In the genomic region with DNA sequence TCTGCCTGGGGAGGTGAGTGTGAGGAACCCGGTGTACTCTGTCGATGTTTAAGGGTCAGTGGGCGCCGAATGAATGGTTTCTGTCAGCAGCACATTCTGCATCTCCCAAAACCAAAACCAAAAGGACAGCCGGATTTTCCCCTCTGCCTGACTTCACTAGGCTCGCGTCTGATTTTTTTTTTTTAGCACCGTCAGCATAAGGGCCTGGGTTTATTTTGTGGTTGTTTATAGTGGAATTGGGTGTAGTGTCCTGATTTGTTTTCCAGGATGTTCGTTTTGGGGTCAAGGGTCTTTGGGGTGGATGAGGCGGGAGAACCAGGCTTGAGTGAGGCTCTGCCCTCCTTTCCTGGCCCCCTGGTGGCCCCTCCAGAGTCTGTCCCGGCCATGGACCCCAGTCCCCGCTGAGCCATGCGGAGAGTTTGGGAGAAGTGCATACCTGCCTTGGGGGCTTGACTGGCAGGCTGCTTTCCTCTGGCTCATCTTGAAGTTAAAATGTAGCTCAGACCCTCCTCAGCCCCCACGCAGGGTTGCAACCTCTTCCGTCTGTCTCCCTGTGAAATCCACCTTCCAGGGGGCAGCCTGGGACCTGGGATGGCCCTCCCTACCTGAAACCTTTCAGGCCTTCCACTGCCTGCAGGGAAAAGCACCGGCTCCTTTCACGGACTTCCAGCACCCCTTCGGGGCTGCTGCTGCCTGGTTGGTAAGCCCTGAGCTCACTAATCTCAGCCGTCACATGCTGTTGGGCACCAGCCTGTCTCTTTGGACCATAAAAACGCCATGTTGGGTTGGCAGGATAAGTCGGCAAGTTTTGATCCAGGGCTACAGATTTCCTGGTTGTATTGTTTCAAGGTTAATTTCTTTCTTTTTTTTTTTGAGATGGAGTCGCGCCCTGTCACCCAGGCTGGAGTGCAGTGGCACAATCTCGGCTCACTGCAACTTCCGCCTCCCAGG, we compare ENCODE assay signal across 1 cellular context.
TF ChIP-seq lines count a peak whose summit lies in the region.

No MANE protein-coding gene starts in this region.

TF ChIP-seq in H1, 55 proteins besides CTCF, POLR2A, EP300 and RAD21 (continued from another document):
- TF ChIP-seq KDM4A (IDR thresholded peaks at IDR 0.05; ENCODE audit: low read depth, low read length, severe bottlenecking) (no peak), SUZ12 (IDR thresholded peaks at IDR 0.05; ENCODE audit: low read length) (no peak), TAF7 (optimal IDR thresholded peaks at IDR 0.05; ENCODE audit: borderline replicate concordance, low read depth, low read length) (no peak), PHF8 (conservative IDR thresholded peaks at IDR 0.05; ENCODE audit: low read depth, low read length) (no peak), JUND (IDR thresholded peaks at IDR 0.05; ENCODE audit: low read length) (no peak), SP1 (IDR thresholded peaks at IDR 0.05; ENCODE audit: low read depth, low read length) (no peak), YY1 (IDR thresholded peaks at IDR 0.05; ENCODE audit: low read depth, low read length) (no peak), TAF1 (IDR thresholded peaks at IDR 0.05; ENCODE audit: low read depth, low read length) (no peak), JUN (IDR thresholded peaks at IDR 0.05; ENCODE audit: low read depth, low read length) (no peak), SIN3A (conservative IDR thresholded peaks at IDR 0.05 in 1 of 2, IDR thresholded peaks at IDR 0.05 in 1 of 2; ENCODE audit: low read depth in 1 of 2, low read length in 2 of 2) (no peak), CBX8 (IDR thresholded peaks at IDR 0.05; ENCODE audit: borderline replicate concordance, low read depth, low read length) (no peak), ZNF274 (IDR thresholded peaks at IDR 0.05; ENCODE audit: borderline replicate concordance, extremely low read depth, low read length) (no peak)
